Comparison of ENCODE assay signal across 5 cellular contexts in genomic region chrX:78636096-78636495, GRCh38. TPM values are rescaled to one million over a fixed set of nuclear protein-coding genes. Genes with fewer than 3 reads are reported as not detected.
"Had no signal": no experiment of that assay in that cellular context is flagged by ENCODE, and none has a peak within 500 bp of the region (broad histone marks: within the 10 kb centered on the region; RNA-seq: fewer than 3 reads in every experiment).

No MANE protein-coding gene starts in this region.

RNA-seq across cellular contexts. Expression of gene RTL3, which starts 23.0 kb away (rescaled TPM):
- total RNA-seq: GM23338, H1, H9, HT-29, K562 had no signal
- polyA plus RNA-seq: GM23338, H1, K562 had no signal
